In the genomic region with DNA sequence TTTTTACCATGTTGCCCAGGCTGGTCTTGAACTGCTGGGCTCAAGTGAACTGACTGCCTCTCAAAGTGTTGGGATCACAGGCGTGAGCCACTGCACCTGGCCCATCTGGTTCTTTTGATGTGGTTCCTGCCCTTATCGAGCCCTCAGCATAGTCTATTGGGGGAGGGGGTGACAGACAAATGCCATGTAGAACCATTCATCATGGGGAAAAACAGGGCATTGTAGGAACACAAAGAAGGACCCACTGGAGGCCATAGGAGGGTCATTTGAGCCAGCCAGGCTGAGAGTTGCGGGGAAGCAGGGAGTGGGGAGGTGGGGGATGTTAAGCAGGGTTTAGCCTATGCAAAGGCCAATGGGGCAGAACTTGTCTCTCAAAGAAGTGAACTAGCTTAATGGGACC, we compare ENCODE assay signal across 13 cellular contexts. TPM values are rescaled to one million over a fixed set of nuclear protein-coding genes. Genes with fewer than 3 reads are reported as not detected.
"Had no signal": no experiment of that assay in that cellular context is flagged by ENCODE, and none has a peak within 500 bp of the region (broad histone marks: within the 10 kb centered on the region; RNA-seq: fewer than 3 reads in every experiment).

No MANE protein-coding gene starts in this region.

- H3K4me3 Mint-ChIP-seq: activated T-cell treated with anti-CD3 and anti-CD28 coated beads, Interleukin-2, amount 50 U/mL, for 24 hours; dendritic cell treated with granulocyte-macrophage colony-stimulating factor and Interleukin-4, amounts not matched to agents 40 ng/mL and 50 ng/mL, for 4 days; memory B cell; natural killer cell; stimulated activated naive B cell treated with anti-CD40 and anti-IgM and Interleukin-4, amounts not matched to agents 10 μg/mL and 1 μg/mL and 100 μg/mL, for 72 hours had no signal

- H3K9me3 ChIP-seq: pancreas, upper lobe of left lung had no signal

- H3K27ac Mint-ChIP-seq: activated T-cell treated with anti-CD3 and anti-CD28 coated beads, Interleukin-2, amount 50 U/mL, for 24 hours; dendritic cell treated with granulocyte-macrophage colony-stimulating factor and Interleukin-4, amounts not matched to agents 40 ng/mL and 50 ng/mL, for 4 days; memory B cell; natural killer cell; stimulated activated naive B cell treated with anti-CD40 and anti-IgM and Interleukin-4, amounts not matched to agents 10 μg/mL and 1 μg/mL and 100 μg/mL, for 72 hours had no signal

- H3K27ac ChIP-seq: pancreas, upper lobe of left lung had no signal

- H3K4me1 ChIP-seq: pancreas, upper lobe of left lung had no signal

- DNase-seq: activated effector memory CD4-positive, alpha-beta T cell treated with Interleukin-2 at 50 U/mL for 16 hours; activated T-cell treated with anti-CD3 and anti-CD28 coated beads, Interleukin-2, amount 50 U/mL, for 24 hours; amniotic stem cell; natural killer cell; pancreas; stimulated activated CD4-positive, alpha-beta T cell treated with anti-CD3 and anti-CD28 coated beads, Interleukin-1b, Interleukin-23, amount 100 ng/mL, for 48 hours; stimulated activated naive B cell treated with anti-CD40 and anti-IgM and Interleukin-4, amounts not matched to agents 10 μg/mL and 1 μg/mL and 100 μg/mL, for 72 hours; upper lobe of left lung had no signal

- H3K4me1 Mint-ChIP-seq: memory B cell; natural killer cell; stimulated activated naive B cell treated with anti-CD40 and anti-IgM and Interleukin-4, amounts not matched to agents 10 μg/mL and 1 μg/mL and 100 μg/mL, for 72 hours had no signal

- H3K9me3 Mint-ChIP-seq: activated T-cell treated with anti-CD3 and anti-CD28 coated beads, Interleukin-2, amount 50 U/mL, for 24 hours; brain; dendritic cell treated with granulocyte-macrophage colony-stimulating factor and Interleukin-4, amounts not matched to agents 40 ng/mL and 50 ng/mL, for 4 days; memory B cell; natural killer cell had no signal

- H3K36me3 Mint-ChIP-seq: activated naive CD4-positive, alpha-beta T cell treated with anti-CD3 and anti-CD28 coated beads, Interleukin-2, amount 50 U/mL, for 72 hours; brain; memory B cell; natural killer cell had no signal

- H3K36me3 ChIP-seq: pancreas, upper lobe of left lung had no signal

- H3K27me3 ChIP-seq: pancreas, upper lobe of left lung had no signal

- H3K4me3 ChIP-seq: pancreas, upper lobe of left lung had no signal

RNA-seq across cellular contexts. Expression of a gene that starts 11.9 kb away (rescaled TPM):
- total RNA-seq: T-helper 2 cell treated with Interferon-gamma antibody and Interleukin-4, amounts not matched to agents 100 ng/mL and 5 ng/mL, for 36 hours had no signal

RNA-seq across cellular contexts. Expression of a gene that starts 33.1 kb away (rescaled TPM):
- total RNA-seq: activated naive CD4-positive, alpha-beta T cell treated with anti-CD3 and anti-CD28 coated beads, Interleukin-2, amount 50 U/mL, for 72 hours; natural killer cell; T-helper 2 cell treated with Interferon-gamma antibody and Interleukin-4, amounts not matched to agents 100 ng/mL and 5 ng/mL, for 36 hours had no signal
